In the genomic region with DNA sequence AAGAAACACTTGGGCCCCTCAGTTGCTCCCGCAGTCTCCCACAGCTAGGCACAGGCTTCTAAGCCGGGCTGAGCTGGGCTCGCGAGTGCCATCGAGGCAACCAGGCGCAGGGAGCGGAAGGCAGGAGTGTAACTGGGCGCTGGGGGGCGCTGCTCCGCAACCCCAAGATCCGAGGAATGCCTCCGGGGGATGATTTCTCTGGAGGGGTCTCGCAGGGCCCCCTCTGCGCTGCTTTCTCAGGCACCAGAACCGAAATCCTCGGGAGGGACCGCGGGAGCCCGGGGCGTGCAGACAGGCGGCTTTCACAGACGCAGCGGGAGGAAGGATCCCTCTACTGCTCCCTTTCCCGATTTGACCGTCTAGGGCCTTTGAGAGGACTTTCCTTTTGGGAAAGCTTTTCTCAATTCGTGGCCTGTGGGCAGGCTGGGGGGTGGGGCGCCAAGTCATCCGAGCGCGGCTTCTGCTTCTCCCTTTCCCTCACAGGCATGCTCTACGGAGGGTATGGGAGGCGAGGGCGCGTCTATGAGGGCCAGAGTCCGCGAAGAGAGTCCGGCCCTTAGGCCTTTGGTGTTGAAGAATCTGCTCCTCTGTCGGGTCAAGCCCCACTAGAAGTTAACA, we compare ENCODE assay signal across 1 cellular context.
TF ChIP-seq lines count a peak whose summit lies in the region.

No MANE protein-coding gene starts in this region.

TF ChIP-seq in HepG2, 621 proteins besides CTCF, POLR2A, EP300 and RAD21 (continues in another document):
- no peak for TF ChIP-seq AGO2 (optimal IDR thresholded peaks at IDR 0.05; ENCODE audit: low read depth, low read length)
- TF ChIP-seq, protein P1, sequence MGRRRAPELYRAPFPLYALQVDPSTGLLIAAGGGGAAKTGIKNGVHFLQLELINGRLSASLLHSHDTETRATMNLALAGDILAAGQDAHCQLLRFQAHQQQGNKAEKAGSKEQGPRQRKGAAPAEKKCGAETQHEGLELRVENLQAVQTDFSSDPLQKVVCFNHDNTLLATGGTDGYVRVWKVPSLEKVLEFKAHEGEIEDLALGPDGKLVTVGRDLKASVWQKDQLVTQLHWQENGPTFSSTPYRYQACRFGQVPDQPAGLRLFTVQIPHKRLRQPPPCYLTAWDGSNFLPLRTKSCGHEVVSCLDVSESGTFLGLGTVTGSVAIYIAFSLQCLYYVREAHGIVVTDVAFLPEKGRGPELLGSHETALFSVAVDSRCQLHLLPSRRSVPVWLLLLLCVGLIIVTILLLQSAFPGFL (CRISPR knock-in tag; IDR thresholded peaks at IDR 0.05): no peak
- TF ChIP-seq CBX2 (IDR thresholded peaks at IDR 0.05; ENCODE audit: low read depth, low read length): no peak
- TF ChIP-seq CBX2 (CRISPR knock-in tag; IDR thresholded peaks at IDR 0.05; ENCODE audit: low read depth): no peak
- TF ChIP-seq, protein P2, sequence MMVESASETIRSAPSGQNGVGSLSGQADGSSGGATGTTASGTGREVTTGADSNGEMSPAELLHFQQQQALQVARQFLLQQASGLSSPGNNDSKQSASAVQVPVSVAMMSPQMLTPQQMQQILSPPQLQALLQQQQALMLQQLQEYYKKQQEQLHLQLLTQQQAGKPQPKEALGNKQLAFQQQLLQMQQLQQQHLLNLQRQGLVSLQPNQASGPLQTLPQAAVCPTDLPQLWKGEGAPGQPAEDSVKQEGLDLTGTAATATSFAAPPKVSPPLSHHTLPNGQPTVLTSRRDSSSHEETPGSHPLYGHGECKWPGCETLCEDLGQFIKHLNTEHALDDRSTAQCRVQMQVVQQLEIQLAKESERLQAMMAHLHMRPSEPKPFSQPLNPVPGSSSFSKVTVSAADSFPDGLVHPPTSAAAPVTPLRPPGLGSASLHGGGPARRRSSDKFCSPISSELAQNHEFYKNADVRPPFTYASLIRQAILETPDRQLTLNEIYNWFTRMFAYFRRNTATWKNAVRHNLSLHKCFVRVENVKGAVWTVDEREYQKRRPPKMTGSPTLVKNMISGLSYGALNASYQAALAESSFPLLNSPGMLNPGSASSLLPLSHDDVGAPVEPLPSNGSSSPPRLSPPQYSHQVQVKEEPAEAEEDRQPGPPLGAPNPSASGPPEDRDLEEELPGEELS (CRISPR knock-in tag; IDR thresholded peaks at IDR 0.05): no peak
- no peak for TF ChIP-seq SETDB1 (CRISPR knock-in tag; IDR thresholded peaks at IDR 0.05; ENCODE audit: borderline replicate concordance)
- TF ChIP-seq, protein P3, sequence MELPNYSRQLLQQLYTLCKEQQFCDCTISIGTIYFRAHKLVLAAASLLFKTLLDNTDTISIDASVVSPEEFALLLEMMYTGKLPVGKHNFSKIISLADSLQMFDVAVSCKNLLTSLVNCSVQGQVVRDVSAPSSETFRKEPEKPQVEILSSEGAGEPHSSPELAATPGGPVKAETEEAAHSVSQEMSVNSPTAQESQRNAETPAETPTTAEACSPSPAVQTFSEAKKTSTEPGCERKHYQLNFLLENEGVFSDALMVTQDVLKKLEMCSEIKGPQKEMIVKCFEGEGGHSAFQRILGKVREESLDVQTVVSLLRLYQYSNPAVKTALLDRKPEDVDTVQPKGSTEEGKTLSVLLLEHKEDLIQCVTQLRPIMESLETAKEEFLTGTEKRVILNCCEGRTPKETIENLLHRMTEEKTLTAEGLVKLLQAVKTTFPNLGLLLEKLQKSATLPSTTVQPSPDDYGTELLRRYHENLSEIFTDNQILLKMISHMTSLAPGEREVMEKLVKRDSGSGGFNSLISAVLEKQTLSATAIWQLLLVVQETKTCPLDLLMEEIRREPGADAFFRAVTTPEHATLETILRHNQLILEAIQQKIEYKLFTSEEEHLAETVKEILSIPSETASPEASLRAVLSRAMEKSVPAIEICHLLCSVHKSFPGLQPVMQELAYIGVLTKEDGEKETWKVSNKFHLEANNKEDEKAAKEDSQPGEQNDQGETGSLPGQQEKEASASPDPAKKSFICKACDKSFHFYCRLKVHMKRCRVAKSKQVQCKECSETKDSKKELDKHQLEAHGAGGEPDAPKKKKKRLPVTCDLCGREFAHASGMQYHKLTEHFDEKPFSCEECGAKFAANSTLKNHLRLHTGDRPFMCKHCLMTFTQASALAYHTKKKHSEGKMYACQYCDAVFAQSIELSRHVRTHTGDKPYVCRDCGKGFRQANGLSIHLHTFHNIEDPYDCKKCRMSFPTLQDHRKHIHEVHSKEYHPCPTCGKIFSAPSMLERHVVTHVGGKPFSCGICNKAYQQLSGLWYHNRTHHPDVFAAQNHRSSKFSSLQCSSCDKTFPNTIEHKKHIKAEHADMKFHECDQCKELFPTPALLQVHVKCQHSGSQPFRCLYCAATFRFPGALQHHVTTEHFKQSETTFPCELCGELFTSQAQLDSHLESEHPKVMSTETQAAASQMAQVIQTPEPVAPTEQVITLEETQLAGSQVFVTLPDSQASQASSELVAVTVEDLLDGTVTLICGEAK (IDR thresholded peaks at IDR 0.05): no peak
- TF ChIP-seq, protein P3 (CRISPR knock-in tag; IDR thresholded peaks at IDR 0.05): peak; percentile 10; the same call in 1 of the 2 replicates
- TF ChIP-seq, protein P4, sequence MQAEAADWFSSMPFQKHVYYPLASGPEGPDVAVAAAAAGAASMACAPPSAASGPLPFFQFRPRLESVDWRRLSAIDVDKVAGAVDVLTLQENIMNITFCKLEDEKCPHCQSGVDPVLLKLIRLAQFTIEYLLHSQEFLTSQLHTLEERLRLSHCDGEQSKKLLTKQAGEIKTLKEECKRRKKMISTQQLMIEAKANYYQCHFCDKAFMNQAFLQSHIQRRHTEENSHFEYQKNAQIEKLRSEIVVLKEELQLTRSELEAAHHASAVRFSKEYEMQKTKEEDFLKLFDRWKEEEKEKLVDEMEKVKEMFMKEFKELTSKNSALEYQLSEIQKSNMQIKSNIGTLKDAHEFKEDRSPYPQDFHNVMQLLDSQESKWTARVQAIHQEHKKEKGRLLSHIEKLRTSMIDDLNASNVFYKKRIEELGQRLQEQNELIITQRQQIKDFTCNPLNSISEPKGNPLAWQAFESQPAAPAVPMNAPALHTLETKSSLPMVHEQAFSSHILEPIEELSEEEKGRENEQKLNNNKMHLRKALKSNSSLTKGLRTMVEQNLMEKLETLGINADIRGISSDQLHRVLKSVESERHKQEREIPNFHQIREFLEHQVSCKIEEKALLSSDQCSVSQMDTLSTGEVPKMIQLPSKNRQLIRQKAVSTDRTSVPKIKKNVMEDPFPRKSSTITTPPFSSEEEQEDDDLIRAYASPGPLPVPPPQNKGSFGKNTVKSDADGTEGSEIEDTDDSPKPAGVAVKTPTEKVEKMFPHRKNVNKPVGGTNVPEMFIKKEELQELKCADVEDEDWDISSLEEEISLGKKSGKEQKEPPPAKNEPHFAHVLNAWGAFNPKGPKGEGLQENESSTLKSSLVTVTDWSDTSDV (CRISPR knock-in tag; IDR thresholded peaks at IDR 0.05): 0 out of 2 replicates have a peak, but pooled peaks have one; percentile 81
- TF ChIP-seq, protein P5, sequence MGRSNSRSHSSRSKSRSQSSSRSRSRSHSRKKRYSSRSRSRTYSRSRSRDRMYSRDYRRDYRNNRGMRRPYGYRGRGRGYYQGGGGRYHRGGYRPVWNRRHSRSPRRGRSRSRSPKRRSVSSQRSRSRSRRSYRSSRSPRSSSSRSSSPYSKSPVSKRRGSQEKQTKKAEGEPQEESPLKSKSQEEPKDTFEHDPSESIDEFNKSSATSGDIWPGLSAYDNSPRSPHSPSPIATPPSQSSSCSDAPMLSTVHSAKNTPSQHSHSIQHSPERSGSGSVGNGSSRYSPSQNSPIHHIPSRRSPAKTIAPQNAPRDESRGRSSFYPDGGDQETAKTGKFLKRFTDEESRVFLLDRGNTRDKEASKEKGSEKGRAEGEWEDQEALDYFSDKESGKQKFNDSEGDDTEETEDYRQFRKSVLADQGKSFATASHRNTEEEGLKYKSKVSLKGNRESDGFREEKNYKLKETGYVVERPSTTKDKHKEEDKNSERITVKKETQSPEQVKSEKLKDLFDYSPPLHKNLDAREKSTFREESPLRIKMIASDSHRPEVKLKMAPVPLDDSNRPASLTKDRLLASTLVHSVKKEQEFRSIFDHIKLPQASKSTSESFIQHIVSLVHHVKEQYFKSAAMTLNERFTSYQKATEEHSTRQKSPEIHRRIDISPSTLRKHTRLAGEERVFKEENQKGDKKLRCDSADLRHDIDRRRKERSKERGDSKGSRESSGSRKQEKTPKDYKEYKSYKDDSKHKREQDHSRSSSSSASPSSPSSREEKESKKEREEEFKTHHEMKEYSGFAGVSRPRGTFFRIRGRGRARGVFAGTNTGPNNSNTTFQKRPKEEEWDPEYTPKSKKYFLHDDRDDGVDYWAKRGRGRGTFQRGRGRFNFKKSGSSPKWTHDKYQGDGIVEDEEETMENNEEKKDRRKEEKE (IDR thresholded peaks at IDR 0.05): no peak
- TF ChIP-seq FOXA1 (IDR thresholded peaks at IDR 0.05): no peak
- TF ChIP-seq FOXA1 (CRISPR knock-in tag; IDR thresholded peaks at IDR 0.05): no peak
- TF ChIP-seq TBP (CRISPR knock-in tag; IDR thresholded peaks at IDR 0.05): no peak
- no peak for TF ChIP-seq KDM6A (CRISPR knock-in tag; IDR thresholded peaks at IDR 0.05; ENCODE audit: low read depth)
- TF ChIP-seq MLLT10 (CRISPR knock-in tag; IDR thresholded peaks at IDR 0.05): no peak
- TF ChIP-seq, protein P6, sequence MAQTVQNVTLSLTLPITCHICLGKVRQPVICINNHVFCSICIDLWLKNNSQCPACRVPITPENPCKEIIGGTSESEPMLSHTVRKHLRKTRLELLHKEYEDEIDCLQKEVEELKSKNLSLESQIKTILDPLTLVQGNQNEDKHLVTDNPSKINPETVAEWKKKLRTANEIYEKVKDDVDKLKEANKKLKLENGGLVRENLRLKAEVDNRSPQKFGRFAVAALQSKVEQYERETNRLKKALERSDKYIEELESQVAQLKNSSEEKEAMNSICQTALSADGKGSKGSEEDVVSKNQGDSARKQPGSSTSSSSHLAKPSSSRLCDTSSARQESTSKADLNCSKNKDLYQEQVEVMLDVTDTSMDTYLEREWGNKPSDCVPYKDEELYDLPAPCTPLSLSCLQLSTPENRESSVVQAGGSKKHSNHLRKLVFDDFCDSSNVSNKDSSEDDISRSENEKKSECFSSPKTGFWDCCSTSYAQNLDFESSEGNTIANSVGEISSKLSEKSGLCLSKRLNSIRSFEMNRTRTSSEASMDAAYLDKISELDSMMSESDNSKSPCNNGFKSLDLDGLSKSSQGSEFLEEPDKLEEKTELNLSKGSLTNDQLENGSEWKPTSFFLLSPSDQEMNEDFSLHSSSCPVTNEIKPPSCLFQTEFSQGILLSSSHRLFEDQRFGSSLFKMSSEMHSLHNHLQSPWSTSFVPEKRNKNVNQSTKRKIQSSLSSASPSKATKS (CRISPR knock-in tag; IDR thresholded peaks at IDR 0.05): no peak
- TF ChIP-seq, protein P7, sequence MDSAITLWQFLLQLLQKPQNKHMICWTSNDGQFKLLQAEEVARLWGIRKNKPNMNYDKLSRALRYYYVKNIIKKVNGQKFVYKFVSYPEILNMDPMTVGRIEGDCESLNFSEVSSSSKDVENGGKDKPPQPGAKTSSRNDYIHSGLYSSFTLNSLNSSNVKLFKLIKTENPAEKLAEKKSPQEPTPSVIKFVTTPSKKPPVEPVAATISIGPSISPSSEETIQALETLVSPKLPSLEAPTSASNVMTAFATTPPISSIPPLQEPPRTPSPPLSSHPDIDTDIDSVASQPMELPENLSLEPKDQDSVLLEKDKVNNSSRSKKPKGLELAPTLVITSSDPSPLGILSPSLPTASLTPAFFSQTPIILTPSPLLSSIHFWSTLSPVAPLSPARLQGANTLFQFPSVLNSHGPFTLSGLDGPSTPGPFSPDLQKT (CRISPR knock-in tag; IDR thresholded peaks at IDR 0.05; ENCODE audit: borderline replicate concordance): no peak
- TF ChIP-seq ATRX (CRISPR knock-in tag; IDR thresholded peaks at IDR 0.05; ENCODE audit: borderline replicate concordance): no peak
- TF ChIP-seq ZNF619 (CRISPR knock-in tag; IDR thresholded peaks at IDR 0.05): no peak
- 0 out of 2 replicates have a peak, but pooled peaks have one; percentile 40 for TF ChIP-seq SRY (CRISPR knock-in tag; IDR thresholded peaks at IDR 0.05)
- 0 out of 2 replicates have a peak, but pooled peaks have one; percentile 47 for TF ChIP-seq ZNF224 (CRISPR knock-in tag; IDR thresholded peaks at IDR 0.05)
- TF ChIP-seq SPEN (CRISPR knock-in tag; IDR thresholded peaks at IDR 0.05; ENCODE audit: low read depth): no peak
- TF ChIP-seq, protein P8, sequence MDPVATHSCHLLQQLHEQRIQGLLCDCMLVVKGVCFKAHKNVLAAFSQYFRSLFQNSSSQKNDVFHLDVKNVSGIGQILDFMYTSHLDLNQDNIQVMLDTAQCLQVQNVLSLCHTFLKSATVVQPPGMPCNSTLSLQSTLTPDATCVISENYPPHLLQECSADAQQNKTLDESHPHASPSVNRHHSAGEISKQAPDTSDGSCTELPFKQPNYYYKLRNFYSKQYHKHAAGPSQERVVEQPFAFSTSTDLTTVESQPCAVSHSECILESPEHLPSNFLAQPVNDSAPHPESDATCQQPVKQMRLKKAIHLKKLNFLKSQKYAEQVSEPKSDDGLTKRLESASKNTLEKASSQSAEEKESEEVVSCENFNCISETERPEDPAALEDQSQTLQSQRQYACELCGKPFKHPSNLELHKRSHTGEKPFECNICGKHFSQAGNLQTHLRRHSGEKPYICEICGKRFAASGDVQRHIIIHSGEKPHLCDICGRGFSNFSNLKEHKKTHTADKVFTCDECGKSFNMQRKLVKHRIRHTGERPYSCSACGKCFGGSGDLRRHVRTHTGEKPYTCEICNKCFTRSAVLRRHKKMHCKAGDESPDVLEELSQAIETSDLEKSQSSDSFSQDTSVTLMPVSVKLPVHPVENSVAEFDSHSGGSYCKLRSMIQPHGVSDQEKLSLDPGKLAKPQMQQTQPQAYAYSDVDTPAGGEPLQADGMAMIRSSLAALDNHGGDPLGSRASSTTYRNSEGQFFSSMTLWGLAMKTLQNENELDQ (CRISPR knock-in tag; IDR thresholded peaks at IDR 0.05; ENCODE audit: borderline replicate concordance): no peak
